Comparison of ENCODE assay signal across 9 cellular contexts in genomic region chr15:92896543-92896942, GRCh38. TPM values are rescaled to one million over a fixed set of nuclear protein-coding genes. Genes with fewer than 3 reads are reported as not detected.
DNase-seq lines count a peak whose midpoint lies in the region; ATAC-seq and TF ChIP-seq lines count a peak whose summit lies in the region.
"Had no signal": no experiment of that assay in that cellular context is flagged by ENCODE, and none has a peak within 500 bp of the region (broad histone marks: within the 10 kb centered on the region; RNA-seq: fewer than 3 reads in every experiment).

No MANE protein-coding gene starts in this region.

- H3K4me3 ChIP-seq in CD4-positive, CD25-positive, alpha-beta regulatory T cell (ENCODE audit: low read depth, low read length), result peak overlapping the region; percentile 60
- H3K4me3 ChIP-seq in MM.1S (ENCODE audit: low read length) (no peak overlapping the region), neural cell (ENCODE audit: low read length) (peak overlapping the region; percentile 5), mesendoderm (ENCODE audit: low read length) (no peak overlapping the region)

- peaks cover 44% of the 10 kb centered on the region for H3F3A ChIP-seq in MM.1S (ENCODE audit: insufficient read depth, low read length)
- peaks cover 3% of the 10 kb centered on the region for H3F3A ChIP-seq in neural cell (ENCODE audit: insufficient read depth, low read length, poor library complexity, severe bottlenecking)

- no peak overlapping the region for H2AK5ac ChIP-seq in mesendoderm (ENCODE audit: low read length)

- H2BK15ac ChIP-seq in mesendoderm (replicated peaks; ENCODE audit: low read depth), result no peak overlapping the region

- peaks cover 80% of the 10 kb centered on the region for H3K36me3 ChIP-seq in CD4-positive, CD25-positive, alpha-beta regulatory T cell (ENCODE audit: control insufficient read depth, insufficient read depth, low read length)
- H3K36me3 ChIP-seq in MM.1S (replicated peaks; ENCODE audit: insufficient read depth, low read length) (peaks cover 16% of the 10 kb centered on the region), neural cell (ENCODE audit: insufficient read depth, low read length) (peaks cover 35% of the 10 kb centered on the region), mesendoderm (ENCODE audit: control insufficient read depth, insufficient read depth, low read length) (no peaks in the 10 kb centered on the region)

- no peak overlapping the region for H3K23ac ChIP-seq in mesendoderm (ENCODE audit: low read length)

- no peak for TF ChIP-seq RAD21 in neural cell (conservative IDR thresholded peaks at IDR 0.05)

- no peak overlapping the region for H2BK5ac ChIP-seq in mesendoderm (ENCODE audit: low read length)

- H3K36me3 Mint-ChIP-seq in CD4-positive, CD25-positive, alpha-beta regulatory T cell, result peaks cover 58% of the 10 kb centered on the region
- H3K36me3 Mint-ChIP-seq in chondrocyte (ENCODE audit: low read depth), result peaks cover 44% of the 10 kb centered on the region

- H3K9me2 ChIP-seq in MM.1S (replicated peaks; ENCODE audit: insufficient read depth, low read length), result no peaks in the 10 kb centered on the region
- H3K9me2 ChIP-seq in neural cell (ENCODE audit: insufficient read depth, low read length), result no peaks in the 10 kb centered on the region

- H3K4me1 ChIP-seq in CD4-positive, CD25-positive, alpha-beta regulatory T cell (ENCODE audit: control insufficient read depth, insufficient read depth, low read length, poor library complexity, severe bottlenecking), result peaks cover 56% of the 10 kb centered on the region
- peaks cover 7% of the 10 kb centered on the region; the same call in 1 of the 2 replicates for H3K4me1 ChIP-seq in MM.1S (ENCODE audit: low read length)
- H3K4me1 ChIP-seq in mesendoderm (ENCODE audit: control insufficient read depth, low read depth, low read length), result no peaks in the 10 kb centered on the region

- TF ChIP-seq EP300 in neural cell (conservative IDR thresholded peaks at IDR 0.05; ENCODE audit: poor library complexity, severe bottlenecking), result no peak

- H3K18ac ChIP-seq in mesendoderm (ENCODE audit: low read length), result no peak overlapping the region

- peaks cover 100% of the 10 kb centered on the region for H3K79me2 ChIP-seq in MM.1S (ENCODE audit: low read length)
- peaks cover 100% of the 10 kb centered on the region for H3K79me2 ChIP-seq in neural cell (replicated peaks; ENCODE audit: insufficient read depth, low read length)
- H3K79me2 ChIP-seq in mesendoderm (ENCODE audit: control insufficient read depth, insufficient read depth, low read length), result peaks cover 39% of the 10 kb centered on the region

- H3K9ac ChIP-seq in MM.1S (ENCODE audit: low read length), result no peak overlapping the region
- H3K9ac ChIP-seq in neural cell (ENCODE audit: low read length), result no peak overlapping the region
- H3K9ac ChIP-seq in mesendoderm (ENCODE audit: low read length), result no peak overlapping the region

- TF ChIP-seq CTCF in MM.1S (IDR thresholded peaks at IDR 0.05; ENCODE audit: low read length), result no peak
- TF ChIP-seq CTCF in chondrocyte (IDR thresholded peaks at IDR 0.05), result no peak
- no peak for TF ChIP-seq CTCF in neural cell (IDR thresholded peaks at IDR 0.05; ENCODE audit: poor library complexity, severe bottlenecking)

- H3K27ac ChIP-seq in CD4-positive, CD25-positive, alpha-beta regulatory T cell (ENCODE audit: insufficient read depth, low read length, poor library complexity, severe bottlenecking), result peak overlapping the region; percentile 77
- H3K27ac ChIP-seq in MM.1S (ENCODE audit: low read length) (0 out of 2 replicates have a peak overlapping the region, but pooled peaks have one; percentile 4), neural cell (ENCODE audit: low read length) (peak overlapping the region; percentile 25), mesendoderm (ENCODE audit: low read depth, low read length) (no peak overlapping the region)

- no peak overlapping the region for H2AFZ ChIP-seq in MM.1S (ENCODE audit: low read length)
- H2AFZ ChIP-seq in neural cell (ENCODE audit: low read depth, low read length), result no peak overlapping the region

- no peak overlapping the region for H4K5ac ChIP-seq in mesendoderm (ENCODE audit: low read length)

- H3K4me1 Mint-ChIP-seq in CD4-positive, CD25-positive, alpha-beta regulatory T cell, result peaks cover 50 to 76% (median 66%) of the 10 kb centered on the region in 4 donors
- H3K4me1 Mint-ChIP-seq in chondrocyte (ENCODE audit: low read depth), result peaks cover 44% of the 10 kb centered on the region

- ATAC-seq in CD4-positive, CD25-positive, alpha-beta regulatory T cell (ENCODE audit: low read depth in 2 of 2), result no peak
- ATAC-seq in HG03520 (IDR thresholded peaks at IDR 0.05; ENCODE audit: unreplicated experiment) (no peak), HG03097 (IDR thresholded peaks at IDR 0.05; ENCODE audit: low FRiP score, unreplicated experiment) (no peak)

- no peak overlapping the region for H4K8ac ChIP-seq in mesendoderm (ENCODE audit: low read depth, low read length)

- no peak overlapping the region for H3K4me2 ChIP-seq in MM.1S (ENCODE audit: low read depth, low read length)
- no peak overlapping the region for H3K4me2 ChIP-seq in neural cell (ENCODE audit: low read length)
- no peak overlapping the region for H3K4me2 ChIP-seq in mesendoderm (ENCODE audit: low read length)

- H2BK120ac ChIP-seq in mesendoderm (ENCODE audit: low read depth, low read length), result no peak overlapping the region

- no peaks in the 10 kb centered on the region for H3K79me1 ChIP-seq in mesendoderm (ENCODE audit: low read length)

- H4K20me1 ChIP-seq in MM.1S (ENCODE audit: insufficient read depth, low read length), result no peaks in the 10 kb centered on the region
- H4K20me1 ChIP-seq in neural cell (ENCODE audit: insufficient read depth), result no peaks in the 10 kb centered on the region

- no peaks in the 10 kb centered on the region for H3K27me3 ChIP-seq in CD4-positive, CD25-positive, alpha-beta regulatory T cell (ENCODE audit: control insufficient read depth, insufficient read depth, low read length)
- H3K27me3 ChIP-seq in MM.1S (replicated peaks; ENCODE audit: insufficient read depth, low read length) (no peaks in the 10 kb centered on the region), neural cell (ENCODE audit: insufficient read depth, low read depth, low read length) (no peaks in the 10 kb centered on the region), mesendoderm (ENCODE audit: insufficient read depth, low read length, poor library complexity) (no peaks in the 10 kb centered on the region)

- DNase-seq in CD4-positive, CD25-positive, alpha-beta regulatory T cell, result peak in 1 of 3 donors; percentile 23
- DNase-seq in MM.1S (no peak), chondrocyte (ENCODE audit: low spot score) (no peak), mesendoderm (no peak)
- no peak for DNase-seq in stimulated activated CD8-positive, alpha-beta memory T cell treated with anti-CD3 and anti-CD28 coated beads, Interleukin-4, amount 100 ng/mL, for 48 hours
- DNase-seq: NCI-H146 had no signal

- peak overlapping the region; percentile 58 to 96 (median 78) for H3K4me3 Mint-ChIP-seq in CD4-positive, CD25-positive, alpha-beta regulatory T cell
- no peak overlapping the region for H3K4me3 Mint-ChIP-seq in chondrocyte (ENCODE audit: unreplicated experiment)

- H3K27ac Mint-ChIP-seq in CD4-positive, CD25-positive, alpha-beta regulatory T cell, result peak overlapping the region; percentile 6 to 86 (median 12)
- H3K27ac Mint-ChIP-seq in chondrocyte (ENCODE audit: unreplicated experiment), result peak overlapping the region; percentile 85

- no peak overlapping the region for H3K56ac ChIP-seq in mesendoderm (ENCODE audit: low read length)

- no peak overlapping the region for H3K4ac ChIP-seq in mesendoderm (ENCODE audit: low read depth, low read length)

- peaks cover 7% of the 10 kb centered on the region for H3K27me3 Mint-ChIP-seq in CD4-positive, CD25-positive, alpha-beta regulatory T cell
- no peaks in the 10 kb centered on the region for H3K27me3 Mint-ChIP-seq in chondrocyte (ENCODE audit: low read depth)

- peaks cover 0 to 13% (median 6%) of the 10 kb centered on the region in 7 donors for H3K9me3 Mint-ChIP-seq in CD4-positive, CD25-positive, alpha-beta regulatory T cell
- peaks cover 7% of the 10 kb centered on the region for H3K9me3 Mint-ChIP-seq in chondrocyte (ENCODE audit: low read depth)

- H3K9me3 ChIP-seq in CD4-positive, CD25-positive, alpha-beta regulatory T cell (ENCODE audit: control insufficient read depth in 2 of 2, low read length in 2 of 2), result no peaks in the 10 kb centered on the region
- H3K9me3 ChIP-seq in MM.1S (replicated peaks; ENCODE audit: insufficient read depth, low read length), result no peaks in the 10 kb centered on the region
- no peaks in the 10 kb centered on the region for H3K9me3 ChIP-seq in neural cell (ENCODE audit: low read length)

TF ChIP-seq in neural cell, 6 proteins besides CTCF, POLR2A, EP300 and RAD21 (continues in another document):
- no peak for TF ChIP-seq TAF1 (IDR thresholded peaks at IDR 0.05; ENCODE audit: low read depth)
- no peak for TF ChIP-seq REST (IDR thresholded peaks at IDR 0.05; ENCODE audit: borderline replicate concordance)

RNA-seq across cellular contexts. Expression of gene CHD2, which starts 3.6 kb away (rescaled TPM):
- total RNA-seq in CD4-positive, CD25-positive, alpha-beta regulatory T cell, result 579 TPM
- 10 to 100 TPM; 44.3 to 52.1 (median 48.6) TPM for polyA plus RNA-seq in CD4-positive, CD25-positive, alpha-beta regulatory T cell
- 59.7 to 83.0 TPM (median 61.2 TPM) in 3 replicates for total RNA-seq in chondrocyte
- polyA plus RNA-seq in neural cell, result 101 and 113 TPM in 2 replicates
- polyA minus RNA-seq in neural cell, result 222 and 250 TPM in 2 replicates
- polyA plus RNA-seq in mesendoderm (2013, experiment 1 of 2), result 46.2 TPM
- polyA plus RNA-seq in mesendoderm (2013, experiment 2 of 2), result 51.0 TPM

Comparison
In these comparisons a context has a peak if more than half of its experiments do, and no peak if none do; other contexts are left out.
1. H3K4me3 ChIP-seq: peak in CD4-positive, CD25-positive, alpha-beta regulatory T cell (single experiment) and neural cell (single experiment); none in MM.1S (single experiment) and mesendoderm (single experiment).